ENCODE assay signal across 36 cellular contexts in the genomic region with DNA sequence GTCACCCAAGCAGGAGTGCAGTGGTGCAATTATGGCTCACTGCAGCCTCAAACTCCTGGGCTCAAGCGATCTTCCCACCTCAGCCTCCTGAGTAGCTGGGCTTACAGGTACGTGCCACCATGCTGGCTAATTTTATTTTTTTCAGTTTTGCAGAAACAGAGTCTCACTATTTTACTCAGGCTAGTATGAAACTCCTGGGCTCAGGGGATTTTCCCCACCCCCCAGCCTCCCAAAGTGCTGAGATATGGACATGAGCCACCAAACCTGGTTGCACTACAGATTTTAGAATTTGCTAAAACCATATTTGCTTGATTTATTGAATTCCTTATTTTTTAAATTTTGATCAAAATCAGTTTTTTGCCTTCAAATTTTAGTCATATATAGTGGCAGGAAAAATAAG.
"Had no signal": no experiment of that assay in that cellular context is flagged by ENCODE, and none has a peak within 500 bp of the region (broad histone marks: within the 10 kb centered on the region; RNA-seq: fewer than 3 reads in every experiment).

No MANE protein-coding gene starts in this region.

- H3K4me3 ChIP-seq: MG63 had no signal

- DNase-seq: Karpas-422, Kasumi-1, MG63, MM.1S, MV-4-11, NCI-H1048, NCI-H1092, NCI-H1092 treated with DMSO at 0.1 percent for 48 hours, NCI-H1105, NCI-H1105 treated with DMSO at 0.1 percent for 48 hours, NCI-H1417, NCI-H1417 treated with DMSO at 0.1 percent for 48 hours, NCI-H1436, NCI-H1436 treated with DMSO at 0.1 percent for 48 hours, NCI-H146, NCI-H1694, NCI-H1694 treated with DMSO at 0.1 percent for 48 hours, NCI-H187, NCI-H187 treated with DMSO at 0.1 percent for 48 hours, NCI-H1930, NCI-H2029, NCI-H2029 treated with DMSO at 0.1 percent for 48 hours, NCI-H2081, NCI-H2081 treated with DMSO at 0.1 percent for 48 hours, NCI-H2107, NCI-H2171, NCI-H2171 treated with DMSO at 0.1 percent for 48 hours, NCI-H2227 treated with DMSO at 0.1 percent for 48 hours, NCI-H226, NCI-H345, NCI-H446 treated with DMSO at 0.1 percent for 48 hours, NCI-H510A, NCI-H510A treated with DMSO at 0.1 percent for 48 hours, NCI-H524, NCI-H524 treated with DMSO at 0.1 percent for 48 hours, NCI-H526 had no signal
